Comparison of ENCODE assay signal across 1 cellular context in the genomic region with DNA sequence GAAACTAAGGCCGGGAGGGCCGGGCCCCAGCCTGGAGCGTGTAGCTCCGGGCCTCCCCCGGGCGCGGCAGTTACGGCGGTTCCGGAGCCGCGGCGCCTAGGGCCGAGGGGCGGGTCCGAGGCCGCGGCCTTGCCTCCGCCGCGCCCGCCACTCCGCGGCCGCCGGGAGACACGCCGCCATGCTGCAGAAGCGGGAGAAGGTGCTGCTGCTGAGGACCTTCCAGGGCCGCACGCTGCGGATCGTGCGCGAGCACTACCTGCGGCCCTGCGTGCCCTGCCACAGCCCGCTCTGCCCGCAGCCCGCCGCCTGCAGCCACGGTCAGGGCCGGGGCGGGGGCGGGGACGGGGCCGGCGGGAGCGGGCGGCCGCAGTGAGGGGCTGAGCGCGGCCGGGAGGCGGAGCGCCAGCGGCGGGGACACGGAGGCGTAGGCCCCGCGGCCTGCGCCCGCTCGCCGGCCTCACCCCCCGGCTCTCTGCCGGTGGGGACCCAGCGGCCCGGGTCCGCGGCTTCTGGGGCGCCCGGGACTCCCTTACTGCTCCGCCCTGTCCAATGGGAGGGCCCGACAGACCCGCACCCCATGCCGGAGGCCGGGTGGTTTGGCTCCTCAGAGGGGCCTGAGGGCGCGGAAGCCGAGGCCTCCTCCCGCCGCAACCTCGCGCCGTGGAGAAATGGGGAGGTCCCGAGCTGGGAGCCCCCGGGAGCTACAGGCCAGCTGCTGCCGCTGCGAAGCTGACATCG.
TF ChIP-seq lines count a peak whose summit lies in the region.

A gene (plus strand): TSS at position 150 of the 738 bp plus-strand sequence. CDS start 29 bp downstream, at position 179.

TF ChIP-seq in K562, 482 proteins besides CTCF, POLR2A, EP300 and RAD21 (continued from another document and continues in another):
- TF ChIP-seq, protein P1, sequence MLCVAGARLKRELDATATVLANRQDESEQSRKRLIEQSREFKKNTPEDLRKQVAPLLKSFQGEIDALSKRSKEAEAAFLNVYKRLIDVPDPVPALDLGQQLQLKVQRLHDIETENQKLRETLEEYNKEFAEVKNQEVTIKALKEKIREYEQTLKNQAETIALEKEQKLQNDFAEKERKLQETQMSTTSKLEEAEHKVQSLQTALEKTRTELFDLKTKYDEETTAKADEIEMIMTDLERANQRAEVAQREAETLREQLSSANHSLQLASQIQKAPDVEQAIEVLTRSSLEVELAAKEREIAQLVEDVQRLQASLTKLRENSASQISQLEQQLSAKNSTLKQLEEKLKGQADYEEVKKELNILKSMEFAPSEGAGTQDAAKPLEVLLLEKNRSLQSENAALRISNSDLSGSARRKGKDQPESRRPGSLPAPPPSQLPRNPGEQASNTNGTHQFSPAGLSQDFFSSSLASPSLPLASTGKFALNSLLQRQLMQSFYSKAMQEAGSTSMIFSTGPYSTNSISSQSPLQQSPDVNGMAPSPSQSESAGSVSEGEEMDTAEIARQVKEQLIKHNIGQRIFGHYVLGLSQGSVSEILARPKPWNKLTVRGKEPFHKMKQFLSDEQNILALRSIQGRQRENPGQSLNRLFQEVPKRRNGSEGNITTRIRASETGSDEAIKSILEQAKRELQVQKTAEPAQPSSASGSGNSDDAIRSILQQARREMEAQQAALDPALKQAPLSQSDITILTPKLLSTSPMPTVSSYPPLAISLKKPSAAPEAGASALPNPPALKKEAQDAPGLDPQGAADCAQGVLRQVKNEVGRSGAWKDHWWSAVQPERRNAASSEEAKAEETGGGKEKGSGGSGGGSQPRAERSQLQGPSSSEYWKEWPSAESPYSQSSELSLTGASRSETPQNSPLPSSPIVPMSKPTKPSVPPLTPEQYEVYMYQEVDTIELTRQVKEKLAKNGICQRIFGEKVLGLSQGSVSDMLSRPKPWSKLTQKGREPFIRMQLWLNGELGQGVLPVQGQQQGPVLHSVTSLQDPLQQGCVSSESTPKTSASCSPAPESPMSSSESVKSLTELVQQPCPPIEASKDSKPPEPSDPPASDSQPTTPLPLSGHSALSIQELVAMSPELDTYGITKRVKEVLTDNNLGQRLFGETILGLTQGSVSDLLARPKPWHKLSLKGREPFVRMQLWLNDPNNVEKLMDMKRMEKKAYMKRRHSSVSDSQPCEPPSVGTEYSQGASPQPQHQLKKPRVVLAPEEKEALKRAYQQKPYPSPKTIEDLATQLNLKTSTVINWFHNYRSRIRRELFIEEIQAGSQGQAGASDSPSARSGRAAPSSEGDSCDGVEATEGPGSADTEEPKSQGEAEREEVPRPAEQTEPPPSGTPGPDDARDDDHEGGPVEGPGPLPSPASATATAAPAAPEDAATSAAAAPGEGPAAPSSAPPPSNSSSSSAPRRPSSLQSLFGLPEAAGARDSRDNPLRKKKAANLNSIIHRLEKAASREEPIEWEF (CRISPR knock-in tag; IDR thresholded peaks at IDR 0.05) = no peak
- TF ChIP-seq, protein P2, sequence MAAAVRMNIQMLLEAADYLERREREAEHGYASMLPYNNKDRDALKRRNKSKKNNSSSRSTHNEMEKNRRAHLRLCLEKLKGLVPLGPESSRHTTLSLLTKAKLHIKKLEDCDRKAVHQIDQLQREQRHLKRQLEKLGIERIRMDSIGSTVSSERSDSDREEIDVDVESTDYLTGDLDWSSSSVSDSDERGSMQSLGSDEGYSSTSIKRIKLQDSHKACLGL (CRISPR knock-in tag; IDR thresholded peaks at IDR 0.05; ENCODE audit: borderline replicate concordance, poor library complexity, severe bottlenecking) = no peak
- TF ChIP-seq KAT8 (IDR thresholded peaks at IDR 0.05; ENCODE audit: low read depth) (no peak), FOXP1 (CRISPR knock-in tag; IDR thresholded peaks at IDR 0.05) (0 out of 2 replicates have a peak, but pooled peaks have one; percentile 60), ZFP1 (CRISPR knock-in tag; IDR thresholded peaks at IDR 0.05) (no peak), JUND (IDR thresholded peaks at IDR 0.05; ENCODE audit: borderline replicate concordance, low read depth, low read length) (no peak), JUND (tag; IDR thresholded peaks at IDR 0.05; ENCODE audit: borderline replicate concordance, low read depth, low read length) (no peak), BMI1 (IDR thresholded peaks at IDR 0.05; ENCODE audit: low read length) (no peak), CBX1 (IDR thresholded peaks at IDR 0.05; ENCODE audit: low read depth) (peak; percentile 53; the same call in 1 of the 2 replicates), NFATC3 (IDR thresholded peaks at IDR 0.05) (no peak), L3MBTL2 (IDR thresholded peaks at IDR 0.05) (peak; percentile 35; the same call in 1 of the 2 replicates), RUNX1 (IDR thresholded peaks at IDR 0.05; ENCODE audit: low read depth) (no peak), KLF1 (tag; IDR thresholded peaks at IDR 0.05) (peak; percentile 51; the same call in 1 of the 2 replicates), ZNF274 (IDR thresholded peaks at IDR 0.05; ENCODE audit: borderline replicate concordance, low read depth, low read length) (no peak), CBFB (CRISPR knock-in tag; IDR thresholded peaks at IDR 0.05) (no peak), ZC3H4 (CRISPR knock-in tag; IDR thresholded peaks at IDR 0.05; ENCODE audit: borderline replicate concordance) (peak; percentile 33; the same call in 1 of the 2 replicates), ZNF217 (CRISPR knock-in tag; IDR thresholded peaks at IDR 0.05) (no peak)
- TF ChIP-seq, protein P3, sequence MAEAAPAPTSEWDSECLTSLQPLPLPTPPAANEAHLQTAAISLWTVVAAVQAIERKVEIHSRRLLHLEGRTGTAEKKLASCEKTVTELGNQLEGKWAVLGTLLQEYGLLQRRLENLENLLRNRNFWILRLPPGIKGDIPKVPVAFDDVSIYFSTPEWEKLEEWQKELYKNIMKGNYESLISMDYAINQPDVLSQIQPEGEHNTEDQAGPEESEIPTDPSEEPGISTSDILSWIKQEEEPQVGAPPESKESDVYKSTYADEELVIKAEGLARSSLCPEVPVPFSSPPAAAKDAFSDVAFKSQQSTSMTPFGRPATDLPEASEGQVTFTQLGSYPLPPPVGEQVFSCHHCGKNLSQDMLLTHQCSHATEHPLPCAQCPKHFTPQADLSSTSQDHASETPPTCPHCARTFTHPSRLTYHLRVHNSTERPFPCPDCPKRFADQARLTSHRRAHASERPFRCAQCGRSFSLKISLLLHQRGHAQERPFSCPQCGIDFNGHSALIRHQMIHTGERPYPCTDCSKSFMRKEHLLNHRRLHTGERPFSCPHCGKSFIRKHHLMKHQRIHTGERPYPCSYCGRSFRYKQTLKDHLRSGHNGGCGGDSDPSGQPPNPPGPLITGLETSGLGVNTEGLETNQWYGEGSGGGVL (CRISPR knock-in tag; IDR thresholded peaks at IDR 0.05) = no peak
- TF ChIP-seq, protein P4, sequence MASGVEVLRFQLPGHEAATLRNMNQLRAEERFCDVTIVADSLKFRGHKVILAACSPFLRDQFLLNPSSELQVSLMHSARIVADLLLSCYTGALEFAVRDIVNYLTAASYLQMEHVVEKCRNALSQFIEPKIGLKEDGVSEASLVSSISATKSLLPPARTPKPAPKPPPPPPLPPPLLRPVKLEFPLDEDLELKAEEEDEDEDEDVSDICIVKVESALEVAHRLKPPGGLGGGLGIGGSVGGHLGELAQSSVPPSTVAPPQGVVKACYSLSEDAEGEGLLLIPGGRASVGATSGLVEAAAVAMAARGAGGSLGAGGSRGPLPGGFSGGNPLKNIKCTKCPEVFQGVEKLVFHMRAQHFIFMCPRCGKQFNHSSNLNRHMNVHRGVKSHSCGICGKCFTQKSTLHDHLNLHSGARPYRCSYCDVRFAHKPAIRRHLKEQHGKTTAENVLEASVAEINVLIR (CRISPR knock-in tag; IDR thresholded peaks at IDR 0.05) = no peak
- TF ChIP-seq, protein P5, sequence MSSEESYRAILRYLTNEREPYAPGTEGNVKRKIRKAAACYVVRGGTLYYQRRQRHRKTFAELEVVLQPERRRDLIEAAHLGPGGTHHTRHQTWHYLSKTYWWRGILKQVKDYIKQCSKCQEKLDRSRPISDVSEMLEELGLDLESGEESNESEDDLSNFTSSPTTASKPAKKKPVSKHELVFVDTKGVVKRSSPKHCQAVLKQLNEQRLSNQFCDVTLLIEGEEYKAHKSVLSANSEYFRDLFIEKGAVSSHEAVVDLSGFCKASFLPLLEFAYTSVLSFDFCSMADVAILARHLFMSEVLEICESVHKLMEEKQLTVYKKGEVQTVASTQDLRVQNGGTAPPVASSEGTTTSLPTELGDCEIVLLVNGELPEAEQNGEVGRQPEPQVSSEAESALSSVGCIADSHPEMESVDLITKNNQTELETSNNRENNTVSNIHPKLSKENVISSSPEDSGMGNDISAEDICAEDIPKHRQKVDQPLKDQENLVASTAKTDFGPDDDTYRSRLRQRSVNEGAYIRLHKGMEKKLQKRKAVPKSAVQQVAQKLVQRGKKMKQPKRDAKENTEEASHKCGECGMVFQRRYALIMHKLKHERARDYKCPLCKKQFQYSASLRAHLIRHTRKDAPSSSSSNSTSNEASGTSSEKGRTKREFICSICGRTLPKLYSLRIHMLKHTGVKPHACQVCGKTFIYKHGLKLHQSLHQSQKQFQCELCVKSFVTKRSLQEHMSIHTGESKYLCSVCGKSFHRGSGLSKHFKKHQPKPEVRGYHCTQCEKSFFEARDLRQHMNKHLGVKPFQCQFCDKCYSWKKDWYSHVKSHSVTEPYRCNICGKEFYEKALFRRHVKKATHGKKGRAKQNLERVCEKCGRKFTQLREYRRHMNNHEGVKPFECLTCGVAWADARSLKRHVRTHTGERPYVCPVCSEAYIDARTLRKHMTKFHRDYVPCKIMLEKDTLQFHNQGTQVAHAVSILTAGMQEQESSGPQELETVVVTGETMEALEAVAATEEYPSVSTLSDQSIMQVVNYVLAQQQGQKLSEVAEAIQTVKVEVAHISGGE (CRISPR knock-in tag; IDR thresholded peaks at IDR 0.05) = no peak; a peak in 2 of 6 replicates
- TF ChIP-seq, protein P6, sequence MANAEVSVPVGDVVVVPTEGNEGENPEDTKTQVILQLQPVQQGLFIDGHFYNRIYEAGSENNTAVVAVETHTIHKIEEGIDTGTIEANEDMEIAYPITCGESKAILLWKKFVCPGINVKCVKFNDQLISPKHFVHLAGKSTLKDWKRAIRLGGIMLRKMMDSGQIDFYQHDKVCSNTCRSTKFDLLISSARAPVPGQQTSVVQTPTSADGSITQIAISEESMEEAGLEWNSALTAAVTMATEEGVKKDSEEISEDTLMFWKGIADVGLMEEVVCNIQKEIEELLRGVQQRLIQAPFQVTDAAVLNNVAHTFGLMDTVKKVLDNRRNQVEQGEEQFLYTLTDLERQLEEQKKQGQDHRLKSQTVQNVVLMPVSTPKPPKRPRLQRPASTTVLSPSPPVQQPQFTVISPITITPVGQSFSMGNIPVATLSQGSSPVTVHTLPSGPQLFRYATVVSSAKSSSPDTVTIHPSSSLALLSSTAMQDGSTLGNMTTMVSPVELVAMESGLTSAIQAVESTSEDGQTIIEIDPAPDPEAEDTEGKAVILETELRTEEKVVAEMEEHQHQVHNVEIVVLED (CRISPR knock-in tag; IDR thresholded peaks at IDR 0.05) = peak; percentile 75
- TF ChIP-seq, protein P7, sequence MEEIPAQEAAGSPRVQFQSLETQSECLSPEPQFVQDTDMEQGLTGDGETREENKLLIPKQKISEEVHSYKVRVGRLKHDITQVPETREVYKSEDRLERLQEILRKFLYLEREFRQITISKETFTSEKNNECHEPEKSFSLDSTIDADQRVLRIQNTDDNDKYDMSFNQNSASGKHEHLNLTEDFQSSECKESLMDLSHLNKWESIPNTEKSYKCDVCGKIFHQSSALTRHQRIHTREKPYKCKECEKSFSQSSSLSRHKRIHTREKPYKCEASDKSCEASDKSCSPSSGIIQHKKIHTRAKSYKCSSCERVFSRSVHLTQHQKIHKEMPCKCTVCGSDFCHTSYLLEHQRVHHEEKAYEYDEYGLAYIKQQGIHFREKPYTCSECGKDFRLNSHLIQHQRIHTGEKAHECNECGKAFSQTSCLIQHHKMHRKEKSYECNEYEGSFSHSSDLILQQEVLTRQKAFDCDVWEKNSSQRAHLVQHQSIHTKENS (CRISPR knock-in tag; IDR thresholded peaks at IDR 0.05) = no peak
- TF ChIP-seq, protein P8, sequence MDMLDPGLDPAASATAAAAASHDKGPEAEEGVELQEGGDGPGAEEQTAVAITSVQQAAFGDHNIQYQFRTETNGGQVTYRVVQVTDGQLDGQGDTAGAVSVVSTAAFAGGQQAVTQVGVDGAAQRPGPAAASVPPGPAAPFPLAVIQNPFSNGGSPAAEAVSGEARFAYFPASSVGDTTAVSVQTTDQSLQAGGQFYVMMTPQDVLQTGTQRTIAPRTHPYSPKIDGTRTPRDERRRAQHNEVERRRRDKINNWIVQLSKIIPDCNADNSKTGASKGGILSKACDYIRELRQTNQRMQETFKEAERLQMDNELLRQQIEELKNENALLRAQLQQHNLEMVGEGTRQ (CRISPR knock-in tag; IDR thresholded peaks at IDR 0.05) = 0 out of 2 replicates have a peak, but pooled peaks have one; percentile 7
- TF ChIP-seq, protein P9, sequence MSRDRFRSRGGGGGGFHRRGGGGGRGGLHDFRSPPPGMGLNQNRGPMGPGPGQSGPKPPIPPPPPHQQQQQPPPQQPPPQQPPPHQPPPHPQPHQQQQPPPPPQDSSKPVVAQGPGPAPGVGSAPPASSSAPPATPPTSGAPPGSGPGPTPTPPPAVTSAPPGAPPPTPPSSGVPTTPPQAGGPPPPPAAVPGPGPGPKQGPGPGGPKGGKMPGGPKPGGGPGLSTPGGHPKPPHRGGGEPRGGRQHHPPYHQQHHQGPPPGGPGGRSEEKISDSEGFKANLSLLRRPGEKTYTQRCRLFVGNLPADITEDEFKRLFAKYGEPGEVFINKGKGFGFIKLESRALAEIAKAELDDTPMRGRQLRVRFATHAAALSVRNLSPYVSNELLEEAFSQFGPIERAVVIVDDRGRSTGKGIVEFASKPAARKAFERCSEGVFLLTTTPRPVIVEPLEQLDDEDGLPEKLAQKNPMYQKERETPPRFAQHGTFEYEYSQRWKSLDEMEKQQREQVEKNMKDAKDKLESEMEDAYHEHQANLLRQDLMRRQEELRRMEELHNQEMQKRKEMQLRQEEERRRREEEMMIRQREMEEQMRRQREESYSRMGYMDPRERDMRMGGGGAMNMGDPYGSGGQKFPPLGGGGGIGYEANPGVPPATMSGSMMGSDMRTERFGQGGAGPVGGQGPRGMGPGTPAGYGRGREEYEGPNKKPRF (IDR thresholded peaks at IDR 0.05; ENCODE audit: low read depth, low read length) = no peak
- TF ChIP-seq, protein P10, sequence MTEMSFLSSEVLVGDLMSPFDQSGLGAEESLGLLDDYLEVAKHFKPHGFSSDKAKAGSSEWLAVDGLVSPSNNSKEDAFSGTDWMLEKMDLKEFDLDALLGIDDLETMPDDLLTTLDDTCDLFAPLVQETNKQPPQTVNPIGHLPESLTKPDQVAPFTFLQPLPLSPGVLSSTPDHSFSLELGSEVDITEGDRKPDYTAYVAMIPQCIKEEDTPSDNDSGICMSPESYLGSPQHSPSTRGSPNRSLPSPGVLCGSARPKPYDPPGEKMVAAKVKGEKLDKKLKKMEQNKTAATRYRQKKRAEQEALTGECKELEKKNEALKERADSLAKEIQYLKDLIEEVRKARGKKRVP (CRISPR knock-in tag; IDR thresholded peaks at IDR 0.05) = 0 out of 2 replicates have a peak, but pooled peaks have one; percentile 3
- TF ChIP-seq, protein P11, sequence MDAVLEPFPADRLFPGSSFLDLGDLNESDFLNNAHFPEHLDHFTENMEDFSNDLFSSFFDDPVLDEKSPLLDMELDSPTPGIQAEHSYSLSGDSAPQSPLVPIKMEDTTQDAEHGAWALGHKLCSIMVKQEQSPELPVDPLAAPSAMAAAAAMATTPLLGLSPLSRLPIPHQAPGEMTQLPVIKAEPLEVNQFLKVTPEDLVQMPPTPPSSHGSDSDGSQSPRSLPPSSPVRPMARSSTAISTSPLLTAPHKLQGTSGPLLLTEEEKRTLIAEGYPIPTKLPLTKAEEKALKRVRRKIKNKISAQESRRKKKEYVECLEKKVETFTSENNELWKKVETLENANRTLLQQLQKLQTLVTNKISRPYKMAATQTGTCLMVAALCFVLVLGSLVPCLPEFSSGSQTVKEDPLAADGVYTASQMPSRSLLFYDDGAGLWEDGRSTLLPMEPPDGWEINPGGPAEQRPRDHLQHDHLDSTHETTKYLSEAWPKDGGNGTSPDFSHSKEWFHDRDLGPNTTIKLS (IDR thresholded peaks at IDR 0.05; ENCODE audit: borderline replicate concordance, low read depth) = 0 out of 2 replicates have a peak, but pooled peaks have one; percentile 15
